In the genomic region with DNA sequence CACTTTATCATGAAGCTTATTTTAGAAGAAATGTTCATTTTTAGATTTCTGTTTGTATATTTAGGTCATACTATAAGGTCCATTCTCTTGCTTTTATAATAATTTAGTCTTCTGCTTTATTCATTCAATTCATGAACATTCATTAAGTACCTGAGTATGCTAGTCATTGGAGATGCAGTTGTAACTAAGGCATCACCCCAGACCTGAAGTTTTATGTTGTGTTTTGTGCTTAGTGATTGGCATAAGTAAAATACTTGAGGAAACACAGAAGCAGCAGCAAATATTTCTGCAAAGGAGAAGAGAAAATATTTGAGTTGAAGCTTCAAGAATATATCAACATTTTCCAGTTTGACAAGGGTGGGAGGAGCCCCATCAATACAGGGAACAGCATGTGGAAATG, we compare ENCODE assay signal across 17 cellular contexts.
A peak's percentile ranks its signal among the peaks of the same experiment; 100 is the strongest.
DNase-seq lines count a peak whose midpoint lies in the region; ATAC-seq, FAIRE-seq and TF ChIP-seq lines count a peak whose summit lies in the region.
"Had no signal": no experiment of that assay in that cellular context is flagged by ENCODE, and none has a peak within 500 bp of the region (broad histone marks: within the 10 kb centered on the region; RNA-seq: fewer than 3 reads in every experiment).

No MANE protein-coding gene starts in this region.

- no peaks in the 10 kb centered on the region for H3K27me3 ChIP-seq in PC-9 (ENCODE audit: insufficient read depth, low read depth)
- no peaks in the 10 kb centered on the region for H3K27me3 ChIP-seq in mammary epithelial cell (ENCODE audit: insufficient read depth, low read length)
- H3K27me3 ChIP-seq in mesenchymal stem cell (ENCODE audit: control insufficient read depth in 1 of 2, insufficient read depth in 1 of 2, low read length in 2 of 2), result no peaks in the 10 kb centered on the region
- no peaks in the 10 kb centered on the region for H3K27me3 ChIP-seq in subcutaneous abdominal adipose tissue (ENCODE audit: control insufficient read depth in 5 of 5, insufficient read depth in 4 of 5, low read length in 5 of 5)

- H3K9ac ChIP-seq in mammary epithelial cell (ENCODE audit: insufficient read depth, low read length), result no peak overlapping the region
- H3K9ac ChIP-seq in mesenchymal stem cell (ENCODE audit: low read length), result peak overlapping the region; percentile 34
- no peak overlapping the region for H3K9ac ChIP-seq in subcutaneous abdominal adipose tissue (ENCODE audit: low read length in 5 of 5)

- no peak for TF ChIP-seq CTCF in PC-9 (conservative IDR thresholded peaks at IDR 0.05)
- TF ChIP-seq CTCF in mammary epithelial cell (conservative IDR thresholded peaks at IDR 0.05 in 1 of 2, IDR thresholded peaks at IDR 0.05 in 1 of 2; ENCODE audit: extremely low read depth in 1 of 2, insufficient read depth in 1 of 2, low read depth in 1 of 2, low read length in 2 of 2), result no peak
- no peak for TF ChIP-seq CTCF in RWPE1 (conservative IDR thresholded peaks at IDR 0.05; ENCODE audit: low read depth)

- CTCF ChIA-PET in PC-9 (lab: Charles Lee), result no interaction called here
- CTCF ChIA-PET in mammary epithelial cell (lab: Charles Lee; ENCODE audit: low non-redundant PET), result no interaction called here
- CTCF ChIA-PET in RWPE1 (lab: Yijun Ruan, JAX), result no interaction called here

- no peak overlapping the region for H3K23ac ChIP-seq in mesenchymal stem cell (ENCODE audit: low read length in 2 of 2)

- dilution Hi-C loops in mammary epithelial cell (cut with HindIII; ENCODE audit: low sequenced_read_pairs), result loop anchor here (25.0 kb wide), 1 partner anchor 296 kb away; no protein-coding TSS in a partner anchor

- peak overlapping the region; percentile 91 for H3K27ac ChIP-seq in PC-9
- H3K27ac ChIP-seq in mammary epithelial cell (ENCODE audit: insufficient read depth, low read depth, low read length), result peak overlapping the region; percentile 68
- H3K27ac ChIP-seq in mesenchymal stem cell (ENCODE audit: low read length, poor library complexity, severe bottlenecking), result peak overlapping the region; percentile 84
- peak overlapping the region; percentile 79 for H3K27ac ChIP-seq in subcutaneous abdominal adipose tissue (ENCODE audit: low read depth, low read length)
- H3K27ac ChIP-seq in RWPE1, result no peak overlapping the region

- in situ Hi-C loops in mammary epithelial cell (cut with MboI; ENCODE audit: low sequenced_read_pairs in 2 of 2), result no loop called here

- DNase-seq in PC-9 (no peak), mammary epithelial cell (no peak), mesenchymal stem cell (no peak), RWPE1 (ENCODE audit: low spot score) (no peak), H54 (ENCODE audit: insufficient read length, low spot score) (no peak)
- DNase-seq in activated naive CD4-positive, alpha-beta T cell treated with anti-CD3 and anti-CD28 coated beads, Interleukin-2, amount 50 U/mL, for 16 hours, result no peak
- DNase-seq: activated CD4-positive, alpha-beta T cell treated with anti-CD3 and anti-CD28 coated beads for 1 hour; activated CD8-positive, alpha-beta memory T cell treated with anti-CD3 and anti-CD28 coated beads, Interleukin-2, amount 50 U/mL, for 4 hours; activated naive CD4-positive, alpha-beta T cell treated with Interleukin-2 at 50 U/mL for 16 hours; effector CD8-positive, alpha-beta T cell; NCI-H1105; NCI-H2171; NCI-H774; stimulated activated CD4-positive, alpha-beta T cell treated with anti-CD3 and anti-CD28 coated beads, Interleukin-4, amount 100 ng/mL, for 4 hours had no signal

- H3K79me2 ChIP-seq in PC-9 (ENCODE audit: low read depth) (no peaks in the 10 kb centered on the region), mammary epithelial cell (ENCODE audit: insufficient read depth, low read length) (no peaks in the 10 kb centered on the region)

- no peak overlapping the region for H3K4me3 ChIP-seq in PC-9
- no peak overlapping the region for H3K4me3 ChIP-seq in mammary epithelial cell (replicated peaks in 1 of 3; ENCODE audit: insufficient read depth in 1 of 3, low read depth in 2 of 3, low read length in 3 of 3)
- no peak overlapping the region for H3K4me3 ChIP-seq in mesenchymal stem cell (ENCODE audit: insufficient read depth in 1 of 2, low read depth in 1 of 2, low read length in 2 of 2)
- no peak overlapping the region for H3K4me3 ChIP-seq in subcutaneous abdominal adipose tissue (ENCODE audit: low read depth in 1 of 5, low read length in 5 of 5)

- BruUV-seq in PC-9 (replicated peaks; lab: Mats Ljungman, UMichigan) (no TSS peak), mammary epithelial cell (replicated peaks; lab: Mats Ljungman, UMichigan) (no TSS peak)

- no peak overlapping the region for H2AFZ ChIP-seq in PC-9
- H2AFZ ChIP-seq in mammary epithelial cell (ENCODE audit: low read depth, low read length), result no peak overlapping the region
- H2AFZ ChIP-seq in mesenchymal stem cell (ENCODE audit: low read depth, low read length), result no peak overlapping the region

- intact Hi-C loops in PC-9 (cut with micrococcal nuclease; ENCODE audit: unreplicated experiment), result loop anchor here (2.0 to 5.0 kb wide), 4 partner anchors 23 to 291 kb away; no protein-coding TSS in a partner anchor
- intact Hi-C loops in mammary epithelial cell (cut with micrococcal nuclease), result loop anchor here (2.0 kb wide), 1 partner anchor 93 kb away; no protein-coding TSS in a partner anchor

- peak overlapping the region; percentile 49 for H2BK5ac ChIP-seq in mesenchymal stem cell (ENCODE audit: low read depth, low read length, poor library complexity, severe bottlenecking)

- no peak overlapping the region for H2BK120ac ChIP-seq in mesenchymal stem cell (ENCODE audit: low read depth, low read length)

- H3K36me3 ChIP-seq in PC-9 (ENCODE audit: low read depth), result no peaks in the 10 kb centered on the region
- H3K36me3 ChIP-seq in mammary epithelial cell (ENCODE audit: insufficient read depth, low read length), result no peaks in the 10 kb centered on the region
- no peaks in the 10 kb centered on the region for H3K36me3 ChIP-seq in mesenchymal stem cell (ENCODE audit: control insufficient read depth in 1 of 2, insufficient read depth in 2 of 2, low read depth in 1 of 2, low read length in 2 of 2)
- H3K36me3 ChIP-seq in subcutaneous abdominal adipose tissue (ENCODE audit: control insufficient read depth in 5 of 5, insufficient read depth in 5 of 5, low read length in 5 of 5), result no peaks in the 10 kb centered on the region

- H3K79me1 ChIP-seq in mesenchymal stem cell (replicated peaks; ENCODE audit: low read length, poor library complexity, severe bottlenecking), result peaks cover 3% of the 10 kb centered on the region

- H4K8ac ChIP-seq in mesenchymal stem cell (ENCODE audit: low read length), result no peak overlapping the region

- H3K4ac ChIP-seq in mesenchymal stem cell (ENCODE audit: low read depth in 1 of 2, low read length in 2 of 2), result no peak overlapping the region

- ATAC-seq in HG03196 (IDR thresholded peaks at IDR 0.05; ENCODE audit: unreplicated experiment), result no peak

- no peak overlapping the region for H3K18ac ChIP-seq in mesenchymal stem cell (ENCODE audit: low read depth in 1 of 2, low read length in 2 of 2)

- H3K4me1 ChIP-seq in PC-9 (replicated peaks; ENCODE audit: insufficient read depth), result peaks cover 44% of the 10 kb centered on the region
- peaks cover 38% of the 10 kb centered on the region for H3K4me1 ChIP-seq in mammary epithelial cell (ENCODE audit: insufficient read depth, low read length)
- peaks cover 3% of the 10 kb centered on the region for H3K4me1 ChIP-seq in mesenchymal stem cell (ENCODE audit: control insufficient read depth, insufficient read depth, low read depth, low read length)
- H3K4me1 ChIP-seq in subcutaneous abdominal adipose tissue (ENCODE audit: control insufficient read depth in 5 of 5, insufficient read depth in 5 of 5, low read length in 5 of 5), result peaks cover 2 to 14% (median 12%) of the 10 kb centered on the region in 5 donors

- no peak overlapping the region for H4K91ac ChIP-seq in mesenchymal stem cell (ENCODE audit: low read length)

- H3K9me3 ChIP-seq in PC-9 (ENCODE audit: insufficient read depth, low read depth), result peaks cover 3% of the 10 kb centered on the region; the same call in 1 of the 2 replicates
- no peaks in the 10 kb centered on the region for H3K9me3 ChIP-seq in mammary epithelial cell (replicated peaks; ENCODE audit: insufficient read depth, low read length)
- no peaks in the 10 kb centered on the region for H3K9me3 ChIP-seq in mesenchymal stem cell (ENCODE audit: control insufficient read depth, low read length)
- H3K9me3 ChIP-seq in subcutaneous abdominal adipose tissue (ENCODE audit: control insufficient read depth in 5 of 5, low read length in 5 of 5), result no peaks in the 10 kb centered on the region

- H3F3A ChIP-seq in PC-9 (ENCODE audit: insufficient read depth, low read depth), result peaks cover 31% of the 10 kb centered on the region

- no peaks in the 10 kb centered on the region for H4K20me1 ChIP-seq in PC-9 (ENCODE audit: insufficient read depth)
- no peaks in the 10 kb centered on the region for H4K20me1 ChIP-seq in mammary epithelial cell (ENCODE audit: insufficient read depth, low read length)

- H2AK5ac ChIP-seq in mesenchymal stem cell (ENCODE audit: low read length, severe bottlenecking), result peak overlapping the region; percentile 75

- H3K4me2 ChIP-seq in PC-9 (no peak overlapping the region), mammary epithelial cell (ENCODE audit: insufficient read depth, low read depth, low read length) (no peak overlapping the region), mesenchymal stem cell (ENCODE audit: low read length, poor library complexity, severe bottlenecking) (no peak overlapping the region)

- TF ChIP-seq POLR2A in H54 (IDR thresholded peaks at IDR 0.05; ENCODE audit: low read depth, low read length), result no peak

- POLR2A ChIA-PET in PC-9 (lab: Charles Lee; ENCODE audit: unreplicated experiment) (no interaction called here), RWPE1 (lab: Yijun Ruan, JAX; ENCODE audit: low non-redundant PET) (no interaction called here)

- no peak overlapping the region for H2BK15ac ChIP-seq in mesenchymal stem cell (ENCODE audit: low read depth, poor library complexity, severe bottlenecking)

- peaks cover 5% of the 10 kb centered on the region; the same call in 1 of the 2 replicates for H3K9me2 ChIP-seq in PC-9 (ENCODE audit: insufficient read depth)

- no peak overlapping the region for H3K14ac ChIP-seq in mesenchymal stem cell (ENCODE audit: low read length in 2 of 2)

- H2BK12ac ChIP-seq in mesenchymal stem cell (ENCODE audit: low read length in 2 of 2), result no peak overlapping the region

- FAIRE-seq in H54 (lab: Jason Lieb, UNC), result no peak
- FAIRE-seq: frontal cortex had no signal
